ENCODE assay signal across 23 cellular contexts in genomic region chr1:206510371-206510770, GRCh38. TPM values are rescaled to one million over a fixed set of nuclear protein-coding genes. Genes with fewer than 3 reads are reported as not detected.
DNase-seq lines count a peak whose midpoint lies in the region; ATAC-seq, FAIRE-seq and TF ChIP-seq lines count a peak whose summit lies in the region.
"Had no signal": no experiment of that assay in that cellular context is flagged by ENCODE, and none has a peak within 500 bp of the region (broad histone marks: within the 10 kb centered on the region; RNA-seq: fewer than 3 reads in every experiment).

No MANE protein-coding gene starts in this region.

- no peak for FAIRE-seq in pancreas (lab: Jason Lieb, UNC)
- FAIRE-seq: A549, GM18507 had no signal

- no peaks in the 10 kb centered on the region for H3K36me3 ChIP-seq in pancreas
- H3K36me3 ChIP-seq: HAP-1, SJCRH30 had no signal

- no peaks in the 10 kb centered on the region for H3K36me3 Mint-ChIP-seq in natural killer cell treated with Interleukin-12 subunit alpha and Interleukin-12 subunit beta and Interleukin-15 and Interleukin-18, amount 100 ng/mL, for 72 hours
- H3K36me3 Mint-ChIP-seq in natural killer cell: no peaks in the 10 kb centered on the region
- peaks cover 4% of the 10 kb centered on the region for H3K36me3 Mint-ChIP-seq in activated CD4-positive, alpha-beta T cell treated with anti-CD3 and anti-CD28 coated beads, Interleukin-2, amount 10 ng/mL, durations not matched to agents 24 days and 14 days (ENCODE audit: low read depth)

- H3K4me1 ChIP-seq in pancreas: peaks cover 18 to 24% (median 19%) of the 10 kb centered on the region in 3 donors
- H3K4me1 ChIP-seq: HAP-1 had no signal

- H3K9me3 Mint-ChIP-seq in natural killer cell treated with Interleukin-12 subunit alpha and Interleukin-12 subunit beta and Interleukin-15 and Interleukin-18, amount 100 ng/mL, for 72 hours: no peaks in the 10 kb centered on the region
- H3K9me3 Mint-ChIP-seq in natural killer cell: no peaks in the 10 kb centered on the region
- no peaks in the 10 kb centered on the region for H3K9me3 Mint-ChIP-seq in activated CD4-positive, alpha-beta T cell treated with anti-CD3 and anti-CD28 coated beads, Interleukin-2, amount 10 ng/mL, durations not matched to agents 24 days and 14 days
- H3K9me3 Mint-ChIP-seq: CD4-positive, alpha-beta memory T cell; GM23338 had no signal

- WGBS in pancreas, 2 donors: 75 to 77% methylated on average over 5 of the region's 5 CpGs

- peaks cover 38 to 72% of the 10 kb centered on the region in 2 donors for H3K4me1 Mint-ChIP-seq in natural killer cell treated with Interleukin-12 subunit alpha and Interleukin-12 subunit beta and Interleukin-15 and Interleukin-18, amount 100 ng/mL, for 72 hours (ENCODE audit: low read depth in 2 of 2)
- H3K4me1 Mint-ChIP-seq in natural killer cell: peaks cover 16 to 27% of the 10 kb centered on the region in 2 donors
- H3K4me1 Mint-ChIP-seq in activated CD4-positive, alpha-beta T cell treated with anti-CD3 and anti-CD28 coated beads, Interleukin-2, amount 10 ng/mL, durations not matched to agents 24 days and 14 days: peaks cover 21% of the 10 kb centered on the region

- TF ChIP-seq CTCF in natural killer cell (IDR thresholded peaks at IDR 0.05) (no peak), epithelial cell of esophagus (IDR thresholded peaks at IDR 0.05; ENCODE audit: insufficient read depth, low read depth, low read length, missing control alignments) (no peak), pancreas (IDR thresholded peaks at IDR 0.05) (no peak)

- H3K27ac ChIP-seq in pancreas (peak overlapping the region in 2 of 4 donors; percentile 37 to 81), caudate nucleus (ENCODE audit: low read depth, low read length) (no peak overlapping the region)
- H3K27ac ChIP-seq: A549, HL-60, SJCRH30 had no signal

- no peaks in the 10 kb centered on the region for H3K9me3 ChIP-seq in pancreas
- H3K9me3 ChIP-seq: A549, Caco-2, HAP-1, SJCRH30 had no signal

- peak overlapping the region in 1 of 2 donors; percentile 35 for H3K27ac Mint-ChIP-seq in natural killer cell treated with Interleukin-12 subunit alpha and Interleukin-12 subunit beta and Interleukin-15 and Interleukin-18, amount 100 ng/mL, for 72 hours
- no peak overlapping the region for H3K27ac Mint-ChIP-seq in natural killer cell
- no peak overlapping the region for H3K27ac Mint-ChIP-seq in activated CD4-positive, alpha-beta T cell treated with anti-CD3 and anti-CD28 coated beads, Interleukin-2, amount 10 ng/mL, durations not matched to agents 24 days and 14 days
- H3K27ac Mint-ChIP-seq: B cell; CD4-positive, alpha-beta memory T cell; GM23338 had no signal

- peak overlapping the region; percentile 88 for H3K4me3 Mint-ChIP-seq in natural killer cell treated with Interleukin-12 subunit alpha and Interleukin-12 subunit beta and Interleukin-15 and Interleukin-18, amount 100 ng/mL, for 72 hours
- H3K4me3 Mint-ChIP-seq in natural killer cell: no peak overlapping the region
- no peak overlapping the region for H3K4me3 Mint-ChIP-seq in activated CD4-positive, alpha-beta T cell treated with anti-CD3 and anti-CD28 coated beads, Interleukin-2, amount 10 ng/mL, durations not matched to agents 24 days and 14 days
- H3K4me3 Mint-ChIP-seq: B cell, GM23338 had no signal

- peaks cover 0 to 2% of the 10 kb centered on the region in 2 donors for H3K27me3 Mint-ChIP-seq in natural killer cell treated with Interleukin-12 subunit alpha and Interleukin-12 subunit beta and Interleukin-15 and Interleukin-18, amount 100 ng/mL, for 72 hours
- H3K27me3 Mint-ChIP-seq in natural killer cell (ENCODE audit: low read depth in 2 of 2): peaks cover 0 to 6% of the 10 kb centered on the region in 2 donors
- H3K27me3 Mint-ChIP-seq in activated CD4-positive, alpha-beta T cell treated with anti-CD3 and anti-CD28 coated beads, Interleukin-2, amount 10 ng/mL, durations not matched to agents 24 days and 14 days: peaks cover 22% of the 10 kb centered on the region

- no peak for DNase-seq in natural killer cell treated with Interleukin-12 subunit alpha and Interleukin-12 subunit beta and Interleukin-15 and Interleukin-18, amount 100 ng/mL, for 72 hours (ENCODE audit: low spot score)
- DNase-seq in natural killer cell (no peak), NCI-H2171 treated with DMSO at 0.1 percent for 48 hours (lab: John Stamatoyannopoulos, UW) (peak; percentile 87), epithelial cell of esophagus (ENCODE audit: low read depth) (peak; percentile 60), pancreas (no peak), caudate nucleus (lab: John Stamatoyannopoulos, UW) (no peak)
- DNase-seq in activated CD4-positive, alpha-beta T cell treated with anti-CD3 and anti-CD28 coated beads, Interleukin-2, amount 10 ng/mL, durations not matched to agents 24 days and 14 days: no peak
- DNase-seq: Caco-2; CD4-positive, alpha-beta memory T cell; DMS153; KBM-7; NCI-H1092 treated with DMSO at 0.1 percent for 48 hours; NCI-H1436 treated with DMSO at 0.1 percent for 48 hours; NCI-H1930; NCI-H446; NCI-H69 had no signal

- ATAC-seq in natural killer cell treated with Interleukin-12 subunit alpha and Interleukin-12 subunit beta and Interleukin-15 and Interleukin-18, amount 100 ng/mL, for 72 hours: no peak
- ATAC-seq in natural killer cell (no peak), pancreas (no peak)
- ATAC-seq: A549, GM23338 had no signal

- intact Hi-C loops in natural killer cell (cut with micrococcal nuclease): no loop called here
- intact Hi-C loops in activated CD4-positive, alpha-beta T cell treated with anti-CD3 and anti-CD28 coated beads, Interleukin-2, amount 10 ng/mL, durations not matched to agents 24 days and 14 days (cut with micrococcal nuclease): no loop called here
- intact Hi-C loops in pancreas (cut with DNase I): no loop called here

- no peaks in the 10 kb centered on the region for H3K27me3 ChIP-seq in pancreas
- H3K27me3 ChIP-seq: SJCRH30 had no signal

- H3K4me3 ChIP-seq in epithelial cell of esophagus (ENCODE audit: low read length) (peak overlapping the region; percentile 6), pancreas (no peak overlapping the region)
- H3K4me3 ChIP-seq: A549, GM23338, HAP-1, SJCRH30 had no signal

RNA-seq across cellular contexts. Expression of gene RASSF5, which starts 3.0 kb away (rescaled TPM):
- 100 to 1,000 TPM; 178 to 260 TPM for total RNA-seq in natural killer cell treated with Interleukin-12 subunit alpha and Interleukin-12 subunit beta and Interleukin-15 and Interleukin-18, amount 100 ng/mL, for 72 hours
- total RNA-seq in natural killer cell (100 to 1,000 TPM; 231 to 333 (median 279) TPM), pancreas (10 to 100 TPM in 4 of 6 donors, 1 to 10 TPM in 2; 8.2 to 17.8 (median 12.5) TPM)
- total RNA-seq in activated CD4-positive, alpha-beta T cell treated with anti-CD3 and anti-CD28 coated beads, Interleukin-2, amount 10 ng/mL, durations not matched to agents 24 days and 14 days: 193 and 196 TPM in 2 replicates
- polyA plus RNA-seq in pancreas: 10 to 100 TPM in 1 of 2 donors, 1 to 10 TPM in 1; 6.7 to 22.3 TPM

RNA-seq across cellular contexts. Expression of gene IKBKE, which starts 40.1 kb away (rescaled TPM):
- total RNA-seq in natural killer cell treated with Interleukin-12 subunit alpha and Interleukin-12 subunit beta and Interleukin-15 and Interleukin-18, amount 100 ng/mL, for 72 hours: 10 to 100 TPM; 50.8 to 53.3 TPM
- total RNA-seq in natural killer cell (10 to 100 TPM; 31.6 to 34.6 (median 32.2) TPM), pancreas (1 to 10 TPM; 1.8 to 9.9 (median 3.1) TPM)
- total RNA-seq in activated CD4-positive, alpha-beta T cell treated with anti-CD3 and anti-CD28 coated beads, Interleukin-2, amount 10 ng/mL, durations not matched to agents 24 days and 14 days: 50.0 and 51.5 TPM in 2 replicates
- polyA plus RNA-seq in pancreas: 1 to 10 TPM; 3.4 to 6.4 TPM

Comparison
In these comparisons a context has a peak if more than half of its experiments do, and no peak if none do; other contexts are left out.
1. DNase-seq: peak in NCI-H2171 treated with DMSO at 0.1 percent for 48 hours (single experiment) and epithelial cell of esophagus (single experiment); none in natural killer cell treated with Interleukin-12 subunit alpha and Interleukin-12 subunit beta and Interleukin-15 and Interleukin-18, amount 100 ng/mL, for 72 hours (single experiment), natural killer cell (single experiment), activated CD4-positive, alpha-beta T cell treated with anti-CD3 and anti-CD28 coated beads, Interleukin-2, amount 10 ng/mL, durations not matched to agents 24 days and 14 days (single experiment), pancreas (0 of 6) and caudate nucleus (0 of 61).
2. RNA of gene RASSF5, which starts 3.0 kb away (total RNA-seq): 231 to 333 TPM in natural killer cell, 178 to 260 TPM in natural killer cell treated with Interleukin-12 subunit alpha and Interleukin-12 subunit beta and Interleukin-15 and Interleukin-18, amount 100 ng/mL, for 72 hours and 193 to 196 TPM in activated CD4-positive, alpha-beta T cell treated with anti-CD3 and anti-CD28 coated beads, Interleukin-2, amount 10 ng/mL, durations not matched to agents 24 days and 14 days; 8.2 to 17.8 TPM in pancreas; every median in the first group is over 4 times any median in the second.